ENCODE assay signal across 19 cellular contexts in the genomic region with DNA sequence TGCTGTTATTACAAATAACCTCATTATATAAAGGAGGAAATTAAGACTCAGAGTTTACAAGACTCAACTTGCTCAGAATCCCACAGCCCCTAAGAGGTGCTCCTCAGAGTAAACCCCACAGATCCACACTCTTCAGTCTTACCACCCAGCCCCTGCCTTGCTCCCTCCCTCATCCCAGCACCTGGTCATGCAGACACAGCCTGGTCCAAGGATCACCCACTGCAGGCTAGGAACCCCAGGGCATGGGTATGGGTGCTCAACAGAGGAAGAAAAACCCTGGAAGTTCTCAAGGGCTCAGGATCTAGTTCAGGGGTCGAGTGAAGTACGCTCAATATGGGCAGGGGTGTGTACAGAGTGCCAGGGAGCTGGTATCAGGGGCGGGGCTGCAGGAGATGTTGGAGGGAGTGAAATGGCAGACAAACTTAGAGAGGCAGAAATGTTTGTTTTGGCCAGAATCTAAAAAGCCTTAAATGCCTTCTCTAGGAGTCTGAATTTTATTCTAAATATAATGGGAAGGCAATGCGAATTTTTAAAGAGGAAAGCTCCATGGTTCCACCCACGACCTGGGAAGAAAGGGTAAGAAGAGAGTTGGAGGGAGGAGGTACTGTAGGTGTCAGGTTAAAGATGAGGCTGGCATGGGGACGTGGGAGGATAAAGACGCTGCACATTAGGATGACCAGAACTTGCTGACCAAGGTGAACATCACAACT.
DNase-seq lines count a peak whose midpoint lies in the region; ATAC-seq, FAIRE-seq and TF ChIP-seq lines count a peak whose summit lies in the region.
"Had no signal": no experiment of that assay in that cellular context is flagged by ENCODE, and none has a peak within 500 bp of the region (broad histone marks: within the 10 kb centered on the region; RNA-seq: fewer than 3 reads in every experiment).

No MANE protein-coding gene starts in this region.

- peaks cover 5% of the 10 kb centered on the region for H3K27me3 Mint-ChIP-seq in mesothelial cell of epicardium (ENCODE audit: low read depth)
- no peaks in the 10 kb centered on the region for H3K27me3 Mint-ChIP-seq in endothelial cell (ENCODE audit: unreplicated experiment)
- H3K27me3 Mint-ChIP-seq: CD4-positive, alpha-beta T cell had no signal

- TF ChIP-seq EP300 in HepG2 (IDR thresholded peaks at IDR 0.05; ENCODE audit: low read depth in 2 of 2, low read length in 2 of 2) (no peak), HepG2 (CRISPR knock-in tag; IDR thresholded peaks at IDR 0.05; ENCODE audit: borderline replicate concordance) (no peak)

- DNase-seq in HepG2 (ENCODE audit: low spot score) (no peak), right lobe of liver (no peak), ecto neural progenitor cell (ENCODE audit: low spot score) (peak; percentile 18), mesothelial cell of epicardium (ENCODE audit: low spot score in 2 of 2, unreplicated experiment in 2 of 2) (no peak), COR-L47 (lab: John Stamatoyannopoulos, UW) (no peak), endothelial cell (ENCODE audit: low spot score) (no peak), NCI-H1436 (lab: John Stamatoyannopoulos, UW) (no peak)
- DNase-seq: BE2C; CD4-positive, alpha-beta T cell; DMS153; GF-D8; NCI-H1105 treated with DMSO at 0.1 percent for 48 hours; NCI-H187; NCI-H2107; NCI-H510A treated with DMSO at 0.1 percent for 48 hours; NCI-H774; SHP77 treated with DMSO at 0.1 percent for 48 hours had no signal

- peaks cover 4% of the 10 kb centered on the region for H3K9me3 Mint-ChIP-seq in mesothelial cell of epicardium
- no peaks in the 10 kb centered on the region for H3K9me3 Mint-ChIP-seq in endothelial cell (ENCODE audit: unreplicated experiment)
- H3K9me3 Mint-ChIP-seq: CD4-positive, alpha-beta T cell had no signal

- 64% methylated on average over 7 of the region's 7 CpGs for WGBS in HepG2 (ENCODE audit: low lambda C conversion rate)
- WGBS in right lobe of liver (ENCODE audit: insufficient coverage, low coverage, low lambda C conversion rate, missing lambda C conversion rate) = 57% methylated on average over 7 of the region's 7 CpGs

- POLR2A ChIA-PET in HepG2 (lab: Yijun Ruan, JAX) = no interaction called here

- no peaks in the 10 kb centered on the region for H3K79me2 ChIP-seq in HepG2 (ENCODE audit: insufficient read depth, low read length)

- BruUV-seq in HepG2 (replicated peaks; lab: Mats Ljungman, UMichigan) = no TSS peak

- FAIRE-seq in HepG2 (lab: Jason Lieb, UNC) = no peak
- FAIRE-seq: A204.1 had no signal

- no peak for TF ChIP-seq RAD21 in HepG2 (CRISPR knock-in tag; IDR thresholded peaks at IDR 0.05)

- TF ChIP-seq POLR2A in HepG2 (IDR thresholded peaks at IDR 0.05; ENCODE audit: insufficient read depth in 1 of 2, low read depth in 2 of 2, low read length in 2 of 2) = no peak
- TF ChIP-seq POLR2A in right lobe of liver (IDR thresholded peaks at IDR 0.05) = no peak

- H3K36me3 Mint-ChIP-seq in mesothelial cell of epicardium = no peaks in the 10 kb centered on the region
- H3K36me3 Mint-ChIP-seq in endothelial cell (ENCODE audit: low read depth, unreplicated experiment) = no peaks in the 10 kb centered on the region

- H3K9me3 ChIP-seq in HepG2 (ENCODE audit: low read length) (no peaks in the 10 kb centered on the region), right lobe of liver (no peaks in the 10 kb centered on the region)
- H3K9me3 ChIP-seq: BE2C, HAP-1 had no signal

- no peak for TF ChIP-seq CTCF in HepG2 (CRISPR knock-in tag; IDR thresholded peaks at IDR 0.05)
- no peak for TF ChIP-seq CTCF in right lobe of liver (IDR thresholded peaks at IDR 0.05)
- no peak for TF ChIP-seq CTCF in mesothelial cell of epicardium (IDR thresholded peaks at IDR 0.05; ENCODE audit: unreplicated experiment)
- no peak for TF ChIP-seq CTCF in endothelial cell (IDR thresholded peaks at IDR 0.05; ENCODE audit: unreplicated experiment)

- peak overlapping the region; percentile 8 for H3K27ac Mint-ChIP-seq in mesothelial cell of epicardium
- no peak overlapping the region for H3K27ac Mint-ChIP-seq in endothelial cell (ENCODE audit: unreplicated experiment)
- H3K27ac Mint-ChIP-seq: CD4-positive, alpha-beta T cell had no signal

- H3K4me3 Mint-ChIP-seq in mesothelial cell of epicardium = peak overlapping the region; percentile 1
- no peak overlapping the region for H3K4me3 Mint-ChIP-seq in endothelial cell (ENCODE audit: unreplicated experiment)
- H3K4me3 Mint-ChIP-seq: CD4-positive, alpha-beta T cell had no signal

- H3K27ac ChIP-seq in HepG2 (ENCODE audit: extremely low read length, insufficient read depth, low read length) = no peak overlapping the region
- no peak overlapping the region for H3K27ac ChIP-seq in right lobe of liver

- no peaks in the 10 kb centered on the region for H4K20me1 ChIP-seq in HepG2 (ENCODE audit: insufficient read depth, low read length)

- H3K36me3 ChIP-seq in HepG2 (replicated peaks in 1 of 2; ENCODE audit: control insufficient read depth in 1 of 2, insufficient read depth in 2 of 2, low read length in 2 of 2) (no peaks in the 10 kb centered on the region), right lobe of liver (no peaks in the 10 kb centered on the region)
- H3K36me3 ChIP-seq: BE2C, HAP-1 had no signal

- no peak overlapping the region for H2AFZ ChIP-seq in HepG2 (ENCODE audit: low read length)

- CTCF ChIA-PET in HepG2 (lab: Yijun Ruan, JAX; ENCODE audit: low intra/inter-chr PET ratio, low total read pairs) = no interaction called here

- H3K4me3 ChIP-seq in HepG2 (replicated peaks in 1 of 3; ENCODE audit: insufficient read depth in 1 of 3, low read depth in 2 of 3, low read length in 3 of 3) (no peak overlapping the region), right lobe of liver (no peak overlapping the region)
- H3K4me3 ChIP-seq: HAP-1 had no signal

- H3K9ac ChIP-seq in HepG2 (ENCODE audit: insufficient read depth, low read depth, low read length) = no peak overlapping the region

- intact Hi-C loops in HepG2 (cut with micrococcal nuclease; ENCODE audit: unreplicated experiment) (no loop called here), right lobe of liver (cut with DNase I) (no loop called here)

- H3K27me3 ChIP-seq in HepG2 (ENCODE audit: control insufficient read depth in 1 of 2, insufficient read depth in 2 of 2, low read length in 2 of 2) (no peaks in the 10 kb centered on the region), right lobe of liver (no peaks in the 10 kb centered on the region)
- H3K27me3 ChIP-seq: BE2C had no signal

- peaks cover 38% of the 10 kb centered on the region for H3K4me1 ChIP-seq in HepG2 (ENCODE audit: insufficient read depth, low read length)
- peaks cover 0 to 19% (median 10%) of the 10 kb centered on the region in 4 donors for H3K4me1 ChIP-seq in right lobe of liver
- H3K4me1 ChIP-seq: BE2C, HAP-1 had no signal

- H3K4me2 ChIP-seq in HepG2 (ENCODE audit: low read depth, low read length) = no peak overlapping the region; the same call in 1 of the 2 replicates

- in situ Hi-C loops in HepG2 (cut with HindIII; ENCODE audit: extremely low pct_ligation_motif_present, low pct_unique_long_range_greater_than_20kb) = no loop called here

- peak; percentile 63 for ATAC-seq in HepG2
- no peak for ATAC-seq in right lobe of liver

- H3K4me1 Mint-ChIP-seq in mesothelial cell of epicardium = peaks cover 28% of the 10 kb centered on the region
- peaks cover 3% of the 10 kb centered on the region for H3K4me1 Mint-ChIP-seq in endothelial cell (ENCODE audit: unreplicated experiment)

TF ChIP-seq in HepG2, 621 proteins besides CTCF, POLR2A, EP300 and RAD21:
- no peak for TF ChIP-seq ZNF264 (CRISPR knock-in tag; IDR thresholded peaks at IDR 0.05)
- TF ChIP-seq EED (CRISPR knock-in tag; IDR thresholded peaks at IDR 0.05) = no peak
- TF ChIP-seq FOXC1 (CRISPR knock-in tag; IDR thresholded peaks at IDR 0.05; ENCODE audit: borderline replicate concordance) = no peak
- no peak for TF ChIP-seq ZNF615 (CRISPR knock-in tag; IDR thresholded peaks at IDR 0.05; ENCODE audit: borderline replicate concordance)
- 0 out of 2 replicates have a peak, but pooled peaks have one; percentile 25 for TF ChIP-seq MEF2D (CRISPR knock-in tag; IDR thresholded peaks at IDR 0.05)
- peak; percentile 79 for TF ChIP-seq ZNF263 (CRISPR knock-in tag; IDR thresholded peaks at IDR 0.05)
- TF ChIP-seq ZNF609 (CRISPR knock-in tag; IDR thresholded peaks at IDR 0.05; ENCODE audit: borderline replicate concordance) = no peak
- TF ChIP-seq PITX1 (CRISPR knock-in tag; IDR thresholded peaks at IDR 0.05) = 0 out of 2 replicates have a peak, but pooled peaks have one; percentile 26
